9 cellular contexts compared by ENCODE assay signal in genomic region chr14:53953828-53954550, GRCh38. TPM values are rescaled to one million over a fixed set of nuclear protein-coding genes. Genes with fewer than 3 reads are reported as not detected.
DNase-seq lines count a peak whose midpoint lies in the region; ATAC-seq and TF ChIP-seq lines count a peak whose summit lies in the region.
"Had no signal": no experiment of that assay in that cellular context is flagged by ENCODE, and none has a peak within 500 bp of the region (broad histone marks: within the 10 kb centered on the region; RNA-seq: fewer than 3 reads in every experiment).

No MANE protein-coding gene starts in this region.

- intact Hi-C loops in activated CD8-positive, alpha-beta T cell treated with anti-CD3 and anti-CD28 coated beads for 36 hours (cut with micrococcal nuclease): no loop called here

- peaks cover 69% of the 10 kb centered on the region for H3K27me3 Mint-ChIP-seq in activated CD8-positive, alpha-beta T cell treated with anti-CD3 and anti-CD28 coated beads for 36 hours

- POLR2A ChIA-PET in HEK293 (lab: Yijun Ruan, JAX): interaction anchor here (0.6 to 1.3 kb wide), 11 partner anchors 9 to 570 kb away, joined by 3 to 5 read pairs (median 4); no protein-coding TSS in a partner anchor
- POLR2A ChIA-PET in activated CD8-positive, alpha-beta T cell treated with anti-CD3 and anti-CD28 coated beads for 36 hours (lab: Charles Lee): interaction anchor here (1.2 kb wide), 1 partner anchor 24 kb away, joined by 3 read pairs; no protein-coding TSS in a partner anchor

- H3K4me3 ChIP-seq in BE2C (ENCODE audit: low read depth, low read length): peak overlapping the region; percentile 55
- H3K4me3 ChIP-seq in HEK293 (ENCODE audit: low read depth, low read length): peak overlapping the region; percentile 49
- H3K4me3 ChIP-seq in parathyroid adenoma (ENCODE audit: low read depth, low read length): peak overlapping the region; percentile 55
- H3K4me3 ChIP-seq: K562 had no signal

- H3K27me3 ChIP-seq in BE2C (peaks cover 94% of the 10 kb centered on the region), parathyroid adenoma (ENCODE audit: control insufficient read depth, insufficient read depth, low read length) (no peaks in the 10 kb centered on the region)

- H3K4me2 ChIP-seq in parathyroid adenoma (ENCODE audit: low read length): peak overlapping the region; percentile 84

- H3K79me2 ChIP-seq in parathyroid adenoma: no peaks in the 10 kb centered on the region

- H3K9ac ChIP-seq in parathyroid adenoma: no peak overlapping the region

- H3K4me1 Mint-ChIP-seq in activated CD8-positive, alpha-beta T cell treated with anti-CD3 and anti-CD28 coated beads for 36 hours (ENCODE audit: low read depth): peaks cover 29% of the 10 kb centered on the region

- DNase-seq in BE2C: peak; percentile 15
- DNase-seq in activated CD8-positive, alpha-beta T cell treated with anti-CD3 and anti-CD28 coated beads for 36 hours: peak; percentile 18
- peak; percentile 52 for DNase-seq in glomerular visceral epithelial cell (ENCODE audit: extremely low spot score)
- DNase-seq in NCI-H510A treated with DMSO at 0.1 percent for 48 hours (lab: John Stamatoyannopoulos, UW): no peak
- no peak for DNase-seq in NCI-H2081 treated with DMSO at 0.1 percent for 48 hours (lab: John Stamatoyannopoulos, UW)
- DNase-seq in NCI-H1930 (lab: John Stamatoyannopoulos, UW): no peak

- peak overlapping the region; percentile 88 for H3K27ac ChIP-seq in HEK293 (ENCODE audit: extremely low read depth, low read depth, low read length)
- no peak overlapping the region for H3K27ac ChIP-seq in parathyroid adenoma

- H3K36me3 ChIP-seq in BE2C (no peaks in the 10 kb centered on the region), HEK293 (ENCODE audit: control insufficient read depth in 2 of 2, insufficient read depth in 1 of 2, low read length in 2 of 2) (peaks cover 0 to 20% of the 10 kb centered on the region in 2 experiments; a peak in 1 of 3 replicates), parathyroid adenoma (ENCODE audit: control insufficient read depth, insufficient read depth, low read length) (no peaks in the 10 kb centered on the region)

- peak overlapping the region; percentile 64 for H3K4me3 Mint-ChIP-seq in activated CD8-positive, alpha-beta T cell treated with anti-CD3 and anti-CD28 coated beads for 36 hours

- ATAC-seq in activated CD8-positive, alpha-beta T cell treated with anti-CD3 and anti-CD28 coated beads for 36 hours: peak; percentile 25

- H3K9me3 ChIP-seq in BE2C (peaks cover 3% of the 10 kb centered on the region; the same call in 1 of the 2 replicates), HEK293 (ENCODE audit: control insufficient read depth, insufficient read depth, low read depth, low read length) (no peaks in the 10 kb centered on the region), parathyroid adenoma (ENCODE audit: control insufficient read depth, low read length) (no peaks in the 10 kb centered on the region)

- no peaks in the 10 kb centered on the region for H3K9me3 Mint-ChIP-seq in activated CD8-positive, alpha-beta T cell treated with anti-CD3 and anti-CD28 coated beads for 36 hours

- H3K27ac Mint-ChIP-seq in activated CD8-positive, alpha-beta T cell treated with anti-CD3 and anti-CD28 coated beads for 36 hours: no peak overlapping the region

- CTCF ChIA-PET in HEK293 (lab: Yijun Ruan, JAX): no interaction called here
- CTCF ChIA-PET in activated CD8-positive, alpha-beta T cell treated with anti-CD3 and anti-CD28 coated beads for 36 hours (lab: Charles Lee): no interaction called here

- H3K36me3 Mint-ChIP-seq in activated CD8-positive, alpha-beta T cell treated with anti-CD3 and anti-CD28 coated beads for 36 hours (ENCODE audit: low read depth): no peaks in the 10 kb centered on the region

- H2AFZ ChIP-seq in parathyroid adenoma: peak overlapping the region; percentile 84

- H3K4me1 ChIP-seq in BE2C (no peaks in the 10 kb centered on the region), HEK293 (ENCODE audit: control insufficient read depth, insufficient read depth, low read length) (peaks cover 12% of the 10 kb centered on the region; the same call in 1 of the 2 replicates), parathyroid adenoma (peaks cover 6% of the 10 kb centered on the region)

- no peak for TF ChIP-seq CTCF in BE2C (IDR thresholded peaks at IDR 0.05; ENCODE audit: low read depth, low read length)
- TF ChIP-seq CTCF in HEK293 (tag by site-specific recombination; IDR thresholded peaks at IDR 0.05): no peak
- TF ChIP-seq CTCF in activated CD8-positive, alpha-beta T cell treated with anti-CD3 and anti-CD28 coated beads for 36 hours (IDR thresholded peaks at IDR 0.05): no peak
- no peak for TF ChIP-seq CTCF in parathyroid adenoma (IDR thresholded peaks at IDR 0.05)

TF ChIP-seq in HEK293, 187 proteins besides CTCF, POLR2A, EP300 and RAD21 (continues in another document):
- TF ChIP-seq ZNF791 (tag by site-specific recombination; IDR thresholded peaks at IDR 0.05) (no peak), ZBTB17 (tag by site-specific recombination; IDR thresholded peaks at IDR 0.05) (peak; percentile 29; the same call in 1 of the 2 replicates), GLIS1 (tag by site-specific recombination; IDR thresholded peaks at IDR 0.05) (no peak), ZNF335 (tag by site-specific recombination; conservative IDR thresholded peaks at IDR 0.05) (peak; percentile 71), ZBTB44 (tag by site-specific recombination; IDR thresholded peaks at IDR 0.05) (no peak), SP3 (tag by site-specific recombination; IDR thresholded peaks at IDR 0.05) (no peak), ZNF157 (tag by site-specific recombination; IDR thresholded peaks at IDR 0.05) (no peak), ZBTB8A (tag by site-specific recombination; IDR thresholded peaks at IDR 0.05) (peak; percentile 59), ZNF394 (tag by site-specific recombination; IDR thresholded peaks at IDR 0.05; ENCODE audit: borderline replicate concordance) (peak; percentile 19; the same call in 1 of the 2 replicates), EGR2 (tag by site-specific recombination; IDR thresholded peaks at IDR 0.05; ENCODE audit: low read depth) (peak; percentile 44; the same call in 1 of the 2 replicates), ZNF354C (tag by site-specific recombination; IDR thresholded peaks at IDR 0.05; ENCODE audit: borderline replicate concordance, low read depth) (no peak), ZBTB20 (tag by site-specific recombination; IDR thresholded peaks at IDR 0.05) (peak; percentile 28; the same call in 1 of the 2 replicates), ZNF692 (tag by site-specific recombination; IDR thresholded peaks at IDR 0.05) (peak; percentile 89), ZNF777 (tag by site-specific recombination; IDR thresholded peaks at IDR 0.05; ENCODE audit: borderline replicate concordance) (no peak), ZNF449 (tag by site-specific recombination; IDR thresholded peaks at IDR 0.05) (no peak), YY1 (tag by site-specific recombination; IDR thresholded peaks at IDR 0.05) (no peak), ZNF146 (tag by site-specific recombination; IDR thresholded peaks at IDR 0.05) (no peak), ZNF121 (tag by site-specific recombination; IDR thresholded peaks at IDR 0.05) (0 out of 2 replicates have a peak, but pooled peaks have one; percentile 39), ZFHX2 (tag by site-specific recombination; conservative IDR thresholded peaks at IDR 0.05) (peak; percentile 65), ZXDB (tag by site-specific recombination; IDR thresholded peaks at IDR 0.05) (peak; percentile 25; the same call in 1 of the 2 replicates), ZNF24 (tag by site-specific recombination; IDR thresholded peaks at IDR 0.05) (no peak), ZIC2 (tag by site-specific recombination; IDR thresholded peaks at IDR 0.05) (peak; percentile 8; the same call in 1 of the 2 replicates), ZNF138 (tag by site-specific recombination; IDR thresholded peaks at IDR 0.05; ENCODE audit: borderline replicate concordance) (no peak)

RNA-seq across cellular contexts. Expression of gene BMP4, which starts 2.6 kb away (rescaled TPM):
- polyA plus RNA-seq in BE2C (2012; ENCODE audit: insufficient read depth, insufficient read length, low read depth): 0.51 TPM
- not detected for total RNA-seq in activated CD8-positive, alpha-beta T cell treated with anti-CD3 and anti-CD28 coated beads for 36 hours
- total RNA-seq: K562 had no signal
- polyA plus RNA-seq: K562 had no signal

Comparison
In these comparisons a context has a peak if more than half of its experiments do, and no peak if none do; other contexts are left out.
1. DNase-seq: peak in BE2C (single experiment), activated CD8-positive, alpha-beta T cell treated with anti-CD3 and anti-CD28 coated beads for 36 hours (single experiment) and glomerular visceral epithelial cell (single experiment); none in NCI-H510A treated with DMSO at 0.1 percent for 48 hours (single experiment), NCI-H2081 treated with DMSO at 0.1 percent for 48 hours (single experiment) and NCI-H1930 (0 of 2).
2. Peak in every context shown above with its lines, with median percentiles within 50 percentile points of each other: H3K4me3 ChIP-seq.